ENCODE assay signal across 20 cellular contexts in the genomic region with DNA sequence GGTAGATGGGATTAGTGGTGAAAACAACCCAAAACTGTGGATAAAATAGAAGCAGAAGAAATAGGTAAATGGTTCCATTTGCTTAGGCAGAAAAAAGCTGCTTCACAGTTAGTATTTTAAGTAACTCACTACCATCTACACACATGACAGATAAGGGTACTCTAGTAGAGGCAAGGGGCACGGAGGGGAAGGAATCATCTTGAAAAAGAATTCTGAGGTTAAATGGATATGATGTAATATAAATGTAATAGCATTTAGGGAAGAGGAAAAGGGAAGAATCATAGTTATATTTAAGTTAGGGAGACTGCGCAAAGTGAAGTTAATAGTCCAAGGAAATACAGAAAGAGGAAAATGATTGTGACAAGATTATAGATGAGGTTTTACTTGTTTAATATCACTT.
DNase-seq lines count a peak whose midpoint lies in the region; ATAC-seq, FAIRE-seq and TF ChIP-seq lines count a peak whose summit lies in the region.
"Had no signal": no experiment of that assay in that cellular context is flagged by ENCODE, and none has a peak within 500 bp of the region (broad histone marks: within the 10 kb centered on the region; RNA-seq: fewer than 3 reads in every experiment).

No MANE protein-coding gene starts in this region.

- peaks cover 0 to 1% (median 0%) of the 10 kb centered on the region in 3 donors for H3K27me3 Mint-ChIP-seq in CD14-positive monocyte (ENCODE audit: low read depth in 3 of 3)
- no peaks in the 10 kb centered on the region for H3K27me3 Mint-ChIP-seq in chondrocyte (ENCODE audit: low read depth)

- H3K4me3 ChIP-seq in psoas muscle: no peak overlapping the region
- H3K4me3 ChIP-seq: MG63 had no signal

- intact Hi-C loops in CD14-positive monocyte (cut with micrococcal nuclease) (loop anchor here in 1 of 2 donors (5.0 kb wide), 1 partner anchor 128 kb away; a partner anchor contains a TSS), psoas muscle (cut with DNase I) (no loop called here)

- H3K36me3 Mint-ChIP-seq in CD14-positive monocyte: peaks cover 27 to 37% of the 10 kb centered on the region in 2 donors
- peaks cover 19% of the 10 kb centered on the region for H3K36me3 Mint-ChIP-seq in chondrocyte (ENCODE audit: low read depth)

- DNase-seq in CD14-positive monocyte (ENCODE audit: low spot score): no peak
- DNase-seq in GM19239 (ENCODE audit: insufficient read length, low spot score): no peak
- DNase-seq in chondrocyte (ENCODE audit: low spot score): no peak
- DNase-seq in psoas muscle: no peak
- DNase-seq in activated CD4-positive, alpha-beta T cell treated with anti-CD3 and anti-CD28 coated beads, Interleukin-2, amount 50 U/mL, for 48 hours: no peak
- no peak for DNase-seq in activated CD4-positive, alpha-beta T cell treated with anti-CD3 and anti-CD28 coated beads, Interleukin-2, amount 50 U/mL, for 4 hours
- DNase-seq: COR-L47; EL; H9; Karpas-422; MG63; NCI-H1105 treated with DMSO at 0.1 percent for 48 hours; NCI-H1694 treated with DMSO at 0.1 percent for 48 hours; NCI-H446; NCI-H69; NK-92 treated with Interleukin-12 subunit alpha and Interleukin-12 subunit beta, amount 100 ng/mL, for 24 hours; PC-3 had no signal

- H3K4me3 Mint-ChIP-seq in CD14-positive monocyte: peak overlapping the region; percentile 34 to 72
- H3K4me3 Mint-ChIP-seq in chondrocyte (ENCODE audit: unreplicated experiment): no peak overlapping the region
- H3K4me3 Mint-ChIP-seq: H9 had no signal

- 84 to 90% (median 86%) methylated on average over 2 of the region's 2 CpGs for whole genome bisulfite sequencing in psoas muscle, 3 donors

- peak overlapping the region; percentile 28 for H3K27ac ChIP-seq in psoas muscle
- H3K27ac ChIP-seq: C4-2B, RWPE1 had no signal

- H3K36me3 ChIP-seq in psoas muscle (ENCODE audit: insufficient read depth in 1 of 2, low read depth in 1 of 2): peaks cover 3 to 84% of the 10 kb centered on the region in 2 donors

- H3K9me3 Mint-ChIP-seq in CD14-positive monocyte: no peaks in the 10 kb centered on the region
- no peaks in the 10 kb centered on the region for H3K9me3 Mint-ChIP-seq in chondrocyte (ENCODE audit: low read depth)
- H3K9me3 Mint-ChIP-seq: H9 had no signal

- no peak for TF ChIP-seq POLR2A in GM18505 (IDR thresholded peaks at IDR 0.05; ENCODE audit: borderline replicate concordance, extremely low read depth, insufficient read depth, insufficient read length)

- ATAC-seq in psoas muscle (peak in 1 of 4 donors; percentile 27), GM18505 (IDR thresholded peaks at IDR 0.05; ENCODE audit: unreplicated experiment) (no peak)
- ATAC-seq: PC-3 had no signal

- peak; percentile 11 for FAIRE-seq in GM19239 (lab: Jason Lieb, UNC)

- H3K9me3 ChIP-seq in psoas muscle: no peaks in the 10 kb centered on the region
- H3K9me3 ChIP-seq: MG63 had no signal

- H3K27ac Mint-ChIP-seq in CD14-positive monocyte (peak overlapping the region; percentile 86 to 94 (median 92)), chondrocyte (ENCODE audit: unreplicated experiment) (peak overlapping the region; percentile 52)
- H3K27ac Mint-ChIP-seq: H9 had no signal

- H3K4me1 Mint-ChIP-seq in CD14-positive monocyte: peaks cover 19% of the 10 kb centered on the region
- peaks cover 36% of the 10 kb centered on the region for H3K4me1 Mint-ChIP-seq in chondrocyte (ENCODE audit: low read depth)
- H3K4me1 Mint-ChIP-seq: H9 had no signal

- H3K27me3 ChIP-seq in psoas muscle (ENCODE audit: insufficient read depth in 3 of 3, low read length in 2 of 3): no peaks in the 10 kb centered on the region
- H3K27me3 ChIP-seq: MG63 had no signal

- peaks cover 12% of the 10 kb centered on the region for H3K4me1 ChIP-seq in psoas muscle

- TF ChIP-seq CTCF in CD14-positive monocyte (IDR thresholded peaks at IDR 0.05) (no peak), chondrocyte (IDR thresholded peaks at IDR 0.05) (no peak), psoas muscle (IDR thresholded peaks at IDR 0.05) (no peak)
